Comparison of ENCODE assay signal across 20 cellular contexts in the genomic region with DNA sequence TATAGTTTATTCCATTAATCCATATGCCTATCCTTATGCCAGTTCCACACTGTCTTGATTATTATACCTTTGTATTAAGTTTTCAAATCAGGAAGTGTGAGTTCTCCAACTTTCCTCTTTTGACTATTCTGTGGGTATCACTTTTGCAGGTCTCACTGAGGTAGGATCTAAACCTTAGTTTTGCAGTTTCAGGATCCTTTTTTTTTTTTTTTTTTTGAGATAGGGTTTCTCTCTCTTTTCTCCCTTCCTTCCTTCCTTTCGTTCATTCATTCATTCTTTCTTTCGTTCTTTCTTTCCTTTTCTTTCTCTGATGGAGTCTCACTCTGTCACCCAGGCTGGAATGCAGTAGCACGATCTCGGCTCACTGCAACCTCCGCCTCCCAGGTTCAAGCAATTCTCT.
DNase-seq lines count a peak whose midpoint lies in the region; ATAC-seq and TF ChIP-seq lines count a peak whose summit lies in the region.
"Had no signal": no experiment of that assay in that cellular context is flagged by ENCODE, and none has a peak within 500 bp of the region (broad histone marks: within the 10 kb centered on the region; RNA-seq: fewer than 3 reads in every experiment).

No MANE protein-coding gene starts in this region.

- H3K4me3 Mint-ChIP-seq in osteocyte (ENCODE audit: unreplicated experiment): no peak overlapping the region
- no peak overlapping the region for H3K4me3 Mint-ChIP-seq in naive thymus-derived CD8-positive, alpha-beta T cell
- H3K4me3 Mint-ChIP-seq: CD8-positive, alpha-beta T cell had no signal

- H3K4me3 ChIP-seq in GM12865 (ENCODE audit: low read depth, low read length) (no peak overlapping the region), OCI-LY3 (ENCODE audit: low read length) (0 out of 2 replicates have a peak overlapping the region, but pooled peaks have one; percentile 10)
- H3K4me3 ChIP-seq: BLaER1 treated with 17β-estradiol and CSF1 and Interleukin-3, amounts not matched to agents 10 nM and 100 nM had no signal

- ATAC-seq in HG03196 (IDR thresholded peaks at IDR 0.05; ENCODE audit: unreplicated experiment) (no peak), GM19324 (IDR thresholded peaks at IDR 0.05; ENCODE audit: low FRiP score, unreplicated experiment) (no peak)
- ATAC-seq in naive thymus-derived CD8-positive, alpha-beta T cell: no peak
- ATAC-seq: CD8-positive, alpha-beta T cell; HCT116 had no signal

- H3K27me3 ChIP-seq in OCI-LY3 (ENCODE audit: low read depth, low read length): no peaks in the 10 kb centered on the region
- H3K27me3 ChIP-seq: BLaER1 treated with 17β-estradiol and CSF1 and Interleukin-3, amounts not matched to agents 10 nM and 100 nM had no signal

- H3K9me3 ChIP-seq in OCI-LY3 (ENCODE audit: insufficient read depth, low read length): no peaks in the 10 kb centered on the region

- no peak overlapping the region for H2AFZ ChIP-seq in OCI-LY3 (ENCODE audit: low read depth, low read length)

- H3K9me3 Mint-ChIP-seq in osteocyte (ENCODE audit: unreplicated experiment): peaks cover 3% of the 10 kb centered on the region
- peaks cover 0 to 10% (median 2%) of the 10 kb centered on the region in 9 donors for H3K9me3 Mint-ChIP-seq in naive thymus-derived CD8-positive, alpha-beta T cell

- no peaks in the 10 kb centered on the region for H3K27me3 Mint-ChIP-seq in osteocyte (ENCODE audit: unreplicated experiment)
- H3K27me3 Mint-ChIP-seq in naive thymus-derived CD8-positive, alpha-beta T cell: no peaks in the 10 kb centered on the region

- peak overlapping the region; percentile 54 for H3K27ac ChIP-seq in OCI-LY3 (ENCODE audit: low read length)
- H3K27ac ChIP-seq: BLaER1 treated with 17β-estradiol and CSF1 and Interleukin-3, amounts not matched to agents 10 nM and 100 nM had no signal

- H3K9ac ChIP-seq in OCI-LY3 (ENCODE audit: low read length): no peak overlapping the region; the same call in 1 of the 2 replicates
- H3K9ac ChIP-seq: BLaER1 treated with 17β-estradiol and CSF1 and Interleukin-3, amounts not matched to agents 10 nM and 100 nM had no signal

- H4K20me1 ChIP-seq in OCI-LY3 (ENCODE audit: insufficient read depth, low read length): no peaks in the 10 kb centered on the region

- H3K4me1 Mint-ChIP-seq in osteocyte (ENCODE audit: unreplicated experiment): peaks cover 38% of the 10 kb centered on the region
- H3K4me1 Mint-ChIP-seq in naive thymus-derived CD8-positive, alpha-beta T cell: peaks cover 2 to 18% (median 10%) of the 10 kb centered on the region in 4 donors

- peaks cover 3% of the 10 kb centered on the region for H3K36me3 Mint-ChIP-seq in osteocyte (ENCODE audit: unreplicated experiment)
- peaks cover 0 to 5% (median 0%) of the 10 kb centered on the region in 3 donors for H3K36me3 Mint-ChIP-seq in naive thymus-derived CD8-positive, alpha-beta T cell
- H3K36me3 Mint-ChIP-seq: CD8-positive, alpha-beta T cell had no signal

- DNase-seq in GM12865 (ENCODE audit: low read depth) (peak; percentile 30), GM20000 (ENCODE audit: low spot score) (peak; percentile 17), osteocyte (ENCODE audit: extremely low spot score, unreplicated experiment) (no peak), middle frontal gyrus (ENCODE audit: extremely low spot score, low spot score) (no peak)
- DNase-seq in naive thymus-derived CD8-positive, alpha-beta T cell: no peak
- DNase-seq: 8988T; Calu3; CD8-positive, alpha-beta T cell; DMS79 treated with DMSO at 0.1 percent for 48 hours; GF-D8; GOT3; H7; IMR-90; Karpas-422; KBM-7 had no signal

- H3K4me2 ChIP-seq in OCI-LY3 (ENCODE audit: low read length): peak overlapping the region; percentile 34
- H3K4me2 ChIP-seq: BLaER1 treated with 17β-estradiol and CSF1 and Interleukin-3, amounts not matched to agents 10 nM and 100 nM had no signal

- peaks cover 40% of the 10 kb centered on the region for H3K4me1 ChIP-seq in OCI-LY3 (ENCODE audit: low read length)

- H3K79me2 ChIP-seq in OCI-LY3 (ENCODE audit: low read length): peaks cover 21% of the 10 kb centered on the region

- H3K36me3 ChIP-seq in OCI-LY3 (replicated peaks; ENCODE audit: low read depth, low read length): peaks cover 8% of the 10 kb centered on the region

- TF ChIP-seq CTCF in GM12865 (IDR thresholded peaks at IDR 0.05; ENCODE audit: insufficient read depth, low read depth, low read length, missing control alignments) (no peak), GM20000 (IDR thresholded peaks at IDR 0.05; ENCODE audit: extremely low read depth, missing control alignments) (no peak), OCI-LY3 (IDR thresholded peaks at IDR 0.05; ENCODE audit: low read depth, low read length) (no peak), osteocyte (IDR thresholded peaks at IDR 0.05) (no peak)

- POLR2A ChIA-PET in naive thymus-derived CD8-positive, alpha-beta T cell (lab: Charles Lee): no interaction called here

- H3K27ac Mint-ChIP-seq in osteocyte (ENCODE audit: unreplicated experiment): peak overlapping the region; percentile 58
- no peak overlapping the region for H3K27ac Mint-ChIP-seq in naive thymus-derived CD8-positive, alpha-beta T cell
- H3K27ac Mint-ChIP-seq: CD8-positive, alpha-beta T cell had no signal

Comparison
In these comparisons a context has a peak if more than half of its experiments do, and no peak if none do; other contexts are left out.
1. DNase-seq: peak in GM12865 (single experiment) and GM20000 (single experiment); none in osteocyte (single experiment), naive thymus-derived CD8-positive, alpha-beta T cell (0 of 10) and middle frontal gyrus (single experiment).